In the genomic region with DNA sequence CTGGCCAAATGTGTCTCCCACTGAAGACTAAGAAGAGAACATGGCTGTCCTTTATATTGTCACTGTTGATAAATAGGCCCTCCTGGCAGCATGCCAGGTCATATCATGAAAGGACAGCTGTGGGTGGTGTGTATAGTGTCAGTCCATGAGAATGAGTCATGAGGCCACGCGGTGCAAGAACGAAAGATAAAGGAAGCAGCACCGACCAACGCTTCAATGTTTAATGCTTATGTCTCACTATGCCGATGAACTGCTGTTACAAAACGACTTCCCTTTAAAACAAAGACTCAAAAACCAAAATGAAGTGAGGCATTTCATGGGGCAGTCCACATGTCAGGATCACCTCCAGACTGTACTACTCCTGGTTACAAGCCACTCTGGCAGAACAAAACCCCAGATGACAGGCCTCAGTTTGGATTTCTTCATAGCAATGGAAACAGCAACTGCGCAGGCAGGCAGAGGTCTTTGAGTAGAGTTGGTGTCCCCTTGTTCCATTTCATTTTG, we compare ENCODE assay signal across 8 cellular contexts. TPM values are rescaled to one million over a fixed set of nuclear protein-coding genes. Genes with fewer than 3 reads are reported as not detected.
DNase-seq lines count a peak whose midpoint lies in the region; ATAC-seq and TF ChIP-seq lines count a peak whose summit lies in the region.

No MANE protein-coding gene starts in this region.

- no peak for TF ChIP-seq CTCF in fibroblast of lung (conservative IDR thresholded peaks at IDR 0.05 in 1 of 2, IDR thresholded peaks at IDR 0.05 in 1 of 2; ENCODE audit: low read depth in 1 of 2, low read length in 2 of 2)

- peaks cover 8% of the 10 kb centered on the region for H3K4me1 ChIP-seq in CD4-positive, CD25-positive, alpha-beta regulatory T cell (ENCODE audit: control insufficient read depth, insufficient read depth, low read length, poor library complexity, severe bottlenecking)
- peaks cover 8% of the 10 kb centered on the region for H3K4me1 ChIP-seq in fibroblast of lung (ENCODE audit: control insufficient read depth, extremely low read depth, insufficient read depth, low read length)

- H3K27ac ChIP-seq in CD4-positive, CD25-positive, alpha-beta regulatory T cell (ENCODE audit: insufficient read depth, low read length, poor library complexity, severe bottlenecking), result no peak overlapping the region
- peak overlapping the region; percentile 3 for H3K27ac ChIP-seq in fibroblast of lung (ENCODE audit: insufficient read depth, low read length)

- no peak overlapping the region for H2AFZ ChIP-seq in fibroblast of lung (ENCODE audit: low read length)

- H3K9me3 Mint-ChIP-seq in CD4-positive, CD25-positive, alpha-beta regulatory T cell, result no peaks in the 10 kb centered on the region

- no peak overlapping the region for H3K9ac ChIP-seq in fibroblast of lung (ENCODE audit: insufficient read depth, low read length)

- H4K20me1 ChIP-seq in fibroblast of lung (ENCODE audit: control insufficient read depth, extremely low read depth, insufficient read depth, low read length), result no peaks in the 10 kb centered on the region

- H3K4me1 Mint-ChIP-seq in CD4-positive, CD25-positive, alpha-beta regulatory T cell, result peaks cover 5 to 22% (median 13%) of the 10 kb centered on the region in 4 donors

- DNase-seq in CD4-positive, CD25-positive, alpha-beta regulatory T cell, result peak; percentile 48 to 75 (median 55)
- DNase-seq in NCI-H2227 treated with DMSO at 0.1 percent for 48 hours (lab: John Stamatoyannopoulos, UW), result peak; percentile 45
- DNase-seq in activated CD4-positive, alpha-beta T cell treated with anti-CD3 and anti-CD28 coated beads, Interleukin-2, amount 50 U/mL, for 48 hours, result peak; percentile 68 to 74
- DNase-seq in fibroblast of lung (ENCODE audit: low read depth in 2 of 2), result peak; percentile 79 to 91
- DNase-seq in stimulated activated CD4-positive, alpha-beta T cell treated with anti-CD3 and anti-CD28 coated beads, Interleukin-15, amount 100 ng/mL, for 24 hours, result peak; percentile 71
- DNase-seq in cortex of kidney (lab: John Stamatoyannopoulos, UW), result no peak
- DNase-seq in NCI-H187 treated with DMSO at 0.1 percent for 48 hours (lab: John Stamatoyannopoulos, UW), result no peak

- no peaks in the 10 kb centered on the region for H3K27me3 ChIP-seq in CD4-positive, CD25-positive, alpha-beta regulatory T cell (ENCODE audit: control insufficient read depth, insufficient read depth, low read length)
- no peaks in the 10 kb centered on the region for H3K27me3 ChIP-seq in fibroblast of lung (ENCODE audit: control insufficient read depth, insufficient read depth, low read length)

- H3K9me3 ChIP-seq in CD4-positive, CD25-positive, alpha-beta regulatory T cell (ENCODE audit: control insufficient read depth in 2 of 2, low read length in 2 of 2), result no peaks in the 10 kb centered on the region
- H3K9me3 ChIP-seq in fibroblast of lung (ENCODE audit: control insufficient read depth, insufficient read depth, low read depth, low read length), result no peaks in the 10 kb centered on the region

- H3K27ac Mint-ChIP-seq in CD4-positive, CD25-positive, alpha-beta regulatory T cell, result peak overlapping the region; percentile 18 to 96 (median 83)

- H3K36me3 Mint-ChIP-seq in CD4-positive, CD25-positive, alpha-beta regulatory T cell, result no peaks in the 10 kb centered on the region

- no peaks in the 10 kb centered on the region for H3K27me3 Mint-ChIP-seq in CD4-positive, CD25-positive, alpha-beta regulatory T cell

- H3K36me3 ChIP-seq in CD4-positive, CD25-positive, alpha-beta regulatory T cell (ENCODE audit: control insufficient read depth, insufficient read depth, low read length), result no peaks in the 10 kb centered on the region
- no peaks in the 10 kb centered on the region for H3K36me3 ChIP-seq in fibroblast of lung (ENCODE audit: control insufficient read depth, insufficient read depth, low read length)

- no peaks in the 10 kb centered on the region for H3K79me2 ChIP-seq in fibroblast of lung (ENCODE audit: control insufficient read depth, insufficient read depth, low read length)

- peak overlapping the region in 2 of 4 donors; percentile 49 to 66 for H3K4me3 Mint-ChIP-seq in CD4-positive, CD25-positive, alpha-beta regulatory T cell

- ATAC-seq in CD4-positive, CD25-positive, alpha-beta regulatory T cell (ENCODE audit: low read depth in 2 of 2), result peak; percentile 94
- no peak for ATAC-seq in HG03439 (IDR thresholded peaks at IDR 0.05; ENCODE audit: unreplicated experiment)

- H3K4me2 ChIP-seq in fibroblast of lung (ENCODE audit: extremely low read depth, insufficient read depth, low read length), result peak overlapping the region; percentile 1

- peak overlapping the region; percentile 41 for H3K4me3 ChIP-seq in CD4-positive, CD25-positive, alpha-beta regulatory T cell (ENCODE audit: low read depth, low read length)
- H3K4me3 ChIP-seq in fibroblast of lung (replicated peaks in 1 of 4; ENCODE audit: control extremely low read depth in 1 of 4, insufficient read depth in 1 of 4, low read depth in 3 of 4, low read length in 4 of 4), result no peak overlapping the region

RNA-seq across cellular contexts. Expression of a gene that starts 5.2 kb away (rescaled TPM):
- 7.0 TPM for total RNA-seq in CD4-positive, CD25-positive, alpha-beta regulatory T cell
- 10 to 100 TPM in 2 of 4 donors, 1 to 10 TPM in 2; 7.1 to 13.3 (median 9.7) TPM for polyA plus RNA-seq in CD4-positive, CD25-positive, alpha-beta regulatory T cell
- total RNA-seq in fibroblast of lung, result 4.6 and 7.3 TPM in 2 replicates
- 1.6 and 2.3 TPM in 2 replicates for polyA plus RNA-seq in fibroblast of lung
- polyA plus RNA-seq in fibroblast of lung (2012), result 0.94 and 1.2 TPM in 2 replicates
- 0.59 and 1.7 TPM in 2 replicates for polyA minus RNA-seq in fibroblast of lung (ENCODE audit: low replicate concordance)

RNA-seq across cellular contexts. Expression of a gene that starts 41.2 kb away (rescaled TPM):
- 22.8 TPM for total RNA-seq in CD4-positive, CD25-positive, alpha-beta regulatory T cell
- polyA plus RNA-seq in CD4-positive, CD25-positive, alpha-beta regulatory T cell, result 10 to 100 TPM; 23.1 to 33.4 (median 26.7) TPM
- 30.3 and 40.3 TPM in 2 replicates for total RNA-seq in fibroblast of lung
- 43.1 and 44.2 TPM in 2 replicates for polyA plus RNA-seq in fibroblast of lung
- 25.8 and 29.2 TPM in 2 replicates for polyA plus RNA-seq in fibroblast of lung (2012)
- polyA minus RNA-seq in fibroblast of lung (ENCODE audit: low replicate concordance), result 1.2 and 1.9 TPM in 2 replicates

Comparison
In these comparisons a context has a peak if more than half of its experiments do, and no peak if none do; other contexts are left out.
1. DNase-seq: peak in CD4-positive, CD25-positive, alpha-beta regulatory T cell (3 of 3), NCI-H2227 treated with DMSO at 0.1 percent for 48 hours (single experiment), activated CD4-positive, alpha-beta T cell treated with anti-CD3 and anti-CD28 coated beads, Interleukin-2, amount 50 U/mL, for 48 hours (2 of 2), fibroblast of lung (2 of 2) and stimulated activated CD4-positive, alpha-beta T cell treated with anti-CD3 and anti-CD28 coated beads, Interleukin-15, amount 100 ng/mL, for 24 hours (single experiment); none in cortex of kidney (single experiment) and NCI-H187 treated with DMSO at 0.1 percent for 48 hours (single experiment).